27 cellular contexts compared by ENCODE assay signal in genomic region chr1:150002217-150002616, GRCh38. TPM values are rescaled to one million over a fixed set of nuclear protein-coding genes. Genes with fewer than 3 reads are reported as not detected.
DNase-seq lines count a peak whose midpoint lies in the region; ATAC-seq and TF ChIP-seq lines count a peak whose summit lies in the region.
"Had no signal": no experiment of that assay in that cellular context is flagged by ENCODE, and none has a peak within 500 bp of the region (broad histone marks: within the 10 kb centered on the region; RNA-seq: fewer than 3 reads in every experiment).

No MANE protein-coding gene starts in this region.

- H3K4me1 ChIP-seq in RWPE2 (ENCODE audit: insufficient read depth, poor library complexity, severe bottlenecking) (peaks cover 8% of the 10 kb centered on the region), osteoblast (ENCODE audit: insufficient read depth, low read length) (peaks cover 22% of the 10 kb centered on the region), tibial artery (peaks cover 0 to 88% (median 50%) of the 10 kb centered on the region in 4 donors)

- H3K9me3 ChIP-seq in RWPE2 (ENCODE audit: severe bottlenecking) = no peaks in the 10 kb centered on the region
- no peaks in the 10 kb centered on the region for H3K9me3 ChIP-seq in osteoblast (ENCODE audit: low read depth, low read length)
- no peaks in the 10 kb centered on the region for H3K9me3 ChIP-seq in tibial artery
- H3K9me3 ChIP-seq: uterus had no signal

- H2AFZ ChIP-seq in osteoblast (ENCODE audit: low read length) = no peak overlapping the region

- H3K36me3 ChIP-seq in RWPE2 (ENCODE audit: low read depth) = peaks cover 56% of the 10 kb centered on the region
- peaks cover 30% of the 10 kb centered on the region for H3K36me3 ChIP-seq in osteoblast (ENCODE audit: insufficient read depth, low read length)
- peaks cover 0 to 19% (median 9%) of the 10 kb centered on the region in 3 donors for H3K36me3 ChIP-seq in tibial artery
- H3K36me3 ChIP-seq: uterus had no signal

- H3K4me3 Mint-ChIP-seq in chondrocyte (ENCODE audit: unreplicated experiment) = no peak overlapping the region
- H3K4me3 Mint-ChIP-seq: activated CD4-positive, alpha-beta T cell treated with anti-CD3 and anti-CD28 coated beads, Interleukin-2, amount 10 ng/mL, durations not matched to agents 24 days and 14 days; activated T-cell treated with anti-CD3 and anti-CD28 coated beads, Interleukin-2, amount 50 U/mL, for 24 hours; dendritic cell treated with granulocyte-macrophage colony-stimulating factor and Interleukin-4, amounts not matched to agents 40 ng/mL and 50 ng/mL, for 4 days; natural killer cell had no signal

- intact Hi-C loops in tibial artery (cut with DNase I; ENCODE audit: low total_unique reads) = no loop called here

- H3K27me3 ChIP-seq in RWPE2 (ENCODE audit: insufficient read depth, poor library complexity, severe bottlenecking) (no peaks in the 10 kb centered on the region), osteoblast (ENCODE audit: insufficient read depth, low read length) (no peaks in the 10 kb centered on the region), tibial artery (no peaks in the 10 kb centered on the region)
- H3K27me3 ChIP-seq: cardiac muscle cell, uterus had no signal

- H3K4me2 ChIP-seq in osteoblast (ENCODE audit: insufficient read depth, low read length) = no peak overlapping the region

- no peak overlapping the region for H3K4me3 ChIP-seq in RWPE2 (ENCODE audit: severe bottlenecking)
- no peak overlapping the region for H3K4me3 ChIP-seq in osteoblast (ENCODE audit: insufficient read depth, low read length)
- no peak overlapping the region for H3K4me3 ChIP-seq in tibial artery
- H3K4me3 ChIP-seq: cardiac muscle cell, uterus had no signal

- ATAC-seq in RWPE2 (ENCODE audit: low read depth) = peak; percentile 55; the same call in 2 of the 3 replicates
- ATAC-seq in esophagus mucosa = no peak
- ATAC-seq: HCT116, natural killer cell had no signal

- DNase-seq in RWPE2 (ENCODE audit: low spot score) (no peak), chondrocyte (ENCODE audit: low spot score) (no peak), osteoblast (ENCODE audit: insufficient read length, low spot score, missing footprints) (peak; percentile 41), tibial artery (no peak), DMS114 treated with DMSO at 0.1 percent for 48 hours (lab: John Stamatoyannopoulos, UW; ENCODE audit: unreplicated experiment) (no peak)
- DNase-seq in stimulated activated CD4-positive, alpha-beta T cell treated with anti-CD3 and anti-CD28 coated beads, Interleukin-2, amount 100 ng/mL, for 48 hours = no peak
- DNase-seq: activated CD4-positive, alpha-beta T cell treated with anti-CD3 and anti-CD28 coated beads, Interleukin-2, amount 10 ng/mL, durations not matched to agents 24 days and 14 days; activated T-cell treated with anti-CD3 and anti-CD28 coated beads, Interleukin-2, amount 50 U/mL, for 24 hours; amniotic stem cell; DMS79 treated with DMSO at 0.1 percent for 48 hours; GF-D8; KBM-7; left ventricle myocardium superior; natural killer cell; NCI-H1417; NCI-H2081 treated with DMSO at 0.1 percent for 48 hours; NCI-H345; NCI-H774; occipital lobe; stimulated activated CD4-positive, alpha-beta T cell treated with anti-CD3 and anti-CD28 coated beads, Interleukin-2, amount 100 ng/mL, for 24 hours; uterus had no signal

- H3K27me3 Mint-ChIP-seq in chondrocyte (ENCODE audit: low read depth) = no peaks in the 10 kb centered on the region
- H3K27me3 Mint-ChIP-seq: activated CD4-positive, alpha-beta T cell treated with anti-CD3 and anti-CD28 coated beads, Interleukin-2, amount 10 ng/mL, durations not matched to agents 24 days and 14 days; activated T-cell treated with anti-CD3 and anti-CD28 coated beads, Interleukin-2, amount 50 U/mL, for 24 hours had no signal

- H4K20me1 ChIP-seq in osteoblast (ENCODE audit: insufficient read depth, low read length) = peaks cover 57% of the 10 kb centered on the region

- peaks cover 11% of the 10 kb centered on the region for H3K36me3 Mint-ChIP-seq in chondrocyte (ENCODE audit: low read depth)
- H3K36me3 Mint-ChIP-seq: natural killer cell had no signal

- no peak overlapping the region for H3K27ac ChIP-seq in RWPE2 (ENCODE audit: poor library complexity, severe bottlenecking)
- no peak overlapping the region for H3K27ac ChIP-seq in osteoblast (ENCODE audit: low read depth, low read length)
- peak overlapping the region; percentile 57 to 60 for H3K27ac ChIP-seq in tibial artery
- H3K27ac ChIP-seq: VCaP had no signal

- TF ChIP-seq CTCF in RWPE2 (IDR thresholded peaks at IDR 0.05; ENCODE audit: poor library complexity, severe bottlenecking) (no peak), chondrocyte (IDR thresholded peaks at IDR 0.05) (no peak), osteoblast (IDR thresholded peaks at IDR 0.05; ENCODE audit: extremely low read depth, low read depth, low read length) (no peak), tibial artery (IDR thresholded peaks at IDR 0.05) (no peak)

- peak overlapping the region; percentile 50 for H3K27ac Mint-ChIP-seq in chondrocyte (ENCODE audit: unreplicated experiment)
- H3K27ac Mint-ChIP-seq: activated CD4-positive, alpha-beta T cell treated with anti-CD3 and anti-CD28 coated beads, Interleukin-2, amount 10 ng/mL, durations not matched to agents 24 days and 14 days; activated T-cell treated with anti-CD3 and anti-CD28 coated beads, Interleukin-2, amount 50 U/mL, for 24 hours; CD14-positive monocyte; dendritic cell treated with granulocyte-macrophage colony-stimulating factor and Interleukin-4, amounts not matched to agents 40 ng/mL and 50 ng/mL, for 4 days; natural killer cell had no signal

- peaks cover 42% of the 10 kb centered on the region for H3K4me1 Mint-ChIP-seq in chondrocyte (ENCODE audit: low read depth)

- no peaks in the 10 kb centered on the region for H3K9me3 Mint-ChIP-seq in chondrocyte (ENCODE audit: low read depth)
- H3K9me3 Mint-ChIP-seq: activated CD4-positive, alpha-beta T cell treated with anti-CD3 and anti-CD28 coated beads, Interleukin-2, amount 10 ng/mL, durations not matched to agents 24 days and 14 days; activated T-cell treated with anti-CD3 and anti-CD28 coated beads, Interleukin-2, amount 50 U/mL, for 24 hours; dendritic cell treated with granulocyte-macrophage colony-stimulating factor and Interleukin-4, amounts not matched to agents 40 ng/mL and 50 ng/mL, for 4 days; natural killer cell had no signal

- peaks cover 92% of the 10 kb centered on the region for H3K79me2 ChIP-seq in osteoblast (ENCODE audit: insufficient read depth, low read length)

RNA-seq across cellular contexts. Expression of gene OTUD7B, which starts 8.3 kb away (rescaled TPM):
- total RNA-seq in chondrocyte = 24.5 to 29.0 TPM (median 25.3 TPM) in 3 replicates
- total RNA-seq in osteoblast = 18.3 and 18.5 TPM in 2 replicates
- 11.8 TPM for total RNA-seq in esophagus mucosa

Comparison
In these comparisons a context has a peak if more than half of its experiments do, and no peak if none do; other contexts are left out.
1. H3K27ac ChIP-seq: peak in tibial artery (2 of 2); none in RWPE2 (single experiment) and osteoblast (single experiment).